9 cellular contexts compared by ENCODE assay signal in the genomic region with DNA sequence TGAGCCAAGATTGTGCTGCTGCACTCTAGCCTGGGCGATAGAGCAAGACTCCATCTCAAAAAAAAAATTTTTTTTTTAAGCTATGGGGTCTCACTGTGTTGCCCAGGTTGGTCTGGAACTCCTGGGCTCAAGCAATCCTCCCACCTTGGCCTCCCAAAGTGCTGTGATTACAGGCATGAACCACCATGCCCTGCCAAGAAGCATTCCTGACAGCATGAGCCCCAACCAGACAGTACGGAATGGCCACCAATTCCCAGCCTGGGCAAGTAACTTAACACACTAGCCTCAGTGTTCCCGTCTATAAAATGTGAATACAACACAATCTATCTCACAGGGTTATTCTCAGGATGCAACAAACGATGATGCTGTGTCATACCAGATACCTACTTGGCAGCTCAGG. TPM values are rescaled to one million over a fixed set of nuclear protein-coding genes. Genes with fewer than 3 reads are reported as not detected.
DNase-seq lines count a peak whose midpoint lies in the region; ATAC-seq and TF ChIP-seq lines count a peak whose summit lies in the region.
"Had no signal": no experiment of that assay in that cellular context is flagged by ENCODE, and none has a peak within 500 bp of the region (broad histone marks: within the 10 kb centered on the region; RNA-seq: fewer than 3 reads in every experiment).

No MANE protein-coding gene starts in this region.

- peaks cover 55% of the 10 kb centered on the region for H3K4me1 Mint-ChIP-seq in CD14-positive monocyte
- H3K4me1 Mint-ChIP-seq in dendritic cell treated with granulocyte-macrophage colony-stimulating factor and Interleukin-4, amounts not matched to agents 40 ng/mL and 50 ng/mL, for 4 days (ENCODE audit: low read depth) = peaks cover 72% of the 10 kb centered on the region

- DNase-seq in CD14-positive monocyte (ENCODE audit: low spot score) = no peak
- no peak for DNase-seq in Karpas-422
- DNase-seq in NOMO-1 treated with dmso at 0.1 percent for 144 hours (lab: John Stamatoyannopoulos, UW; ENCODE audit: unreplicated experiment) = no peak
- no peak for DNase-seq in nucleus accumbens (lab: John Stamatoyannopoulos, UW)
- DNase-seq in mesenteric fat pad (ENCODE audit: low spot score) = no peak

- intact Hi-C loops in CD14-positive monocyte (cut with micrococcal nuclease) = loop anchor here (5.0 to 10.0 kb wide), 2 partner anchors 151 to 359 kb away; a partner anchor contains a TSS
- intact Hi-C loops in dendritic cell treated with granulocyte-macrophage colony-stimulating factor and Interleukin-4, amounts not matched to agents 40 ng/mL and 50 ng/mL, for 4 days (cut with micrococcal nuclease) = loop anchor here (5.0 kb wide), 1 partner anchor 36 kb away; no protein-coding TSS in a partner anchor

- no peaks in the 10 kb centered on the region for H3K9me2 ChIP-seq in Karpas-422 (replicated peaks; ENCODE audit: insufficient read depth, low read length)
- no peaks in the 10 kb centered on the region for H3K9me2 ChIP-seq in neural cell (ENCODE audit: insufficient read depth, low read length)

- H3K4me3 Mint-ChIP-seq in CD14-positive monocyte = peak overlapping the region; percentile 94 to 96
- peak overlapping the region; percentile 91 for H3K4me3 Mint-ChIP-seq in dendritic cell treated with granulocyte-macrophage colony-stimulating factor and Interleukin-4, amounts not matched to agents 40 ng/mL and 50 ng/mL, for 4 days

- H3K4me2 ChIP-seq in Karpas-422 (ENCODE audit: low read depth, low read length, poor library complexity, severe bottlenecking) (peak overlapping the region; percentile 100), neural cell (ENCODE audit: low read length) (peak overlapping the region; percentile 80)

- TF ChIP-seq RAD21 in neural cell (conservative IDR thresholded peaks at IDR 0.05) = no peak

- H3K4me1 ChIP-seq in Karpas-422 (ENCODE audit: low read length) = peaks cover 56% of the 10 kb centered on the region

- no peaks in the 10 kb centered on the region for H3K9me3 Mint-ChIP-seq in CD14-positive monocyte
- no peaks in the 10 kb centered on the region for H3K9me3 Mint-ChIP-seq in dendritic cell treated with granulocyte-macrophage colony-stimulating factor and Interleukin-4, amounts not matched to agents 40 ng/mL and 50 ng/mL, for 4 days

- peaks cover 6% of the 10 kb centered on the region; the same call in 1 of the 2 replicates for H3K36me3 ChIP-seq in Karpas-422 (ENCODE audit: insufficient read depth, low read length)
- no peaks in the 10 kb centered on the region for H3K36me3 ChIP-seq in neural cell (ENCODE audit: insufficient read depth, low read length)

- H3K4me3 ChIP-seq in Karpas-422 (ENCODE audit: low read length) (peak overlapping the region; percentile 98), neural cell (ENCODE audit: low read length) (peak overlapping the region; percentile 73)

- H3K79me2 ChIP-seq in Karpas-422 (ENCODE audit: low read length) (peaks cover 71% of the 10 kb centered on the region), neural cell (replicated peaks; ENCODE audit: insufficient read depth, low read length) (peaks cover 44% of the 10 kb centered on the region)

- no peak for ATAC-seq in HG02759 (IDR thresholded peaks at IDR 0.05; ENCODE audit: unreplicated experiment)

- H3F3A ChIP-seq in neural cell (ENCODE audit: insufficient read depth, low read length, poor library complexity, severe bottlenecking) = no peaks in the 10 kb centered on the region

- H2AFZ ChIP-seq in Karpas-422 (ENCODE audit: low read length) = no peak overlapping the region
- H2AFZ ChIP-seq in neural cell (ENCODE audit: low read depth, low read length) = no peak overlapping the region

- no peak for TF ChIP-seq EP300 in neural cell (conservative IDR thresholded peaks at IDR 0.05; ENCODE audit: poor library complexity, severe bottlenecking)

- H3K27me3 ChIP-seq in Karpas-422 (ENCODE audit: low read length) (no peaks in the 10 kb centered on the region), neural cell (ENCODE audit: insufficient read depth, low read depth, low read length) (no peaks in the 10 kb centered on the region)

- H3K9me3 ChIP-seq in Karpas-422 (ENCODE audit: low read length) (no peaks in the 10 kb centered on the region), neural cell (ENCODE audit: low read length) (no peaks in the 10 kb centered on the region)

- H3K27ac Mint-ChIP-seq in CD14-positive monocyte = peak overlapping the region; percentile 96 to 100 (median 99)
- H3K27ac Mint-ChIP-seq in dendritic cell treated with granulocyte-macrophage colony-stimulating factor and Interleukin-4, amounts not matched to agents 40 ng/mL and 50 ng/mL, for 4 days = peak overlapping the region; percentile 90

- peaks cover 0 to 2% (median 0%) of the 10 kb centered on the region in 3 donors for H3K27me3 Mint-ChIP-seq in CD14-positive monocyte (ENCODE audit: low read depth in 3 of 3)
- no peaks in the 10 kb centered on the region for H3K27me3 Mint-ChIP-seq in dendritic cell treated with granulocyte-macrophage colony-stimulating factor and Interleukin-4, amounts not matched to agents 40 ng/mL and 50 ng/mL, for 4 days

- H3K36me3 Mint-ChIP-seq in CD14-positive monocyte = peaks cover 7 to 15% of the 10 kb centered on the region in 2 donors
- H3K36me3 Mint-ChIP-seq in dendritic cell treated with granulocyte-macrophage colony-stimulating factor and Interleukin-4, amounts not matched to agents 40 ng/mL and 50 ng/mL, for 4 days (ENCODE audit: low read depth) = peaks cover 47% of the 10 kb centered on the region

- H4K20me1 ChIP-seq in Karpas-422 (ENCODE audit: insufficient read depth, low read depth, low read length) = peaks cover 60% of the 10 kb centered on the region
- H4K20me1 ChIP-seq in neural cell (ENCODE audit: insufficient read depth) = no peaks in the 10 kb centered on the region

- no peak for TF ChIP-seq CTCF in CD14-positive monocyte (IDR thresholded peaks at IDR 0.05)
- TF ChIP-seq CTCF in neural cell (IDR thresholded peaks at IDR 0.05; ENCODE audit: poor library complexity, severe bottlenecking) = no peak

- H3K9ac ChIP-seq in Karpas-422 (ENCODE audit: low read length) = peak overlapping the region; percentile 100
- H3K9ac ChIP-seq in neural cell (ENCODE audit: low read length) = peak overlapping the region; percentile 79
- H3K9ac ChIP-seq: parathyroid adenoma had no signal

- H3K27ac ChIP-seq in Karpas-422 (ENCODE audit: low read length) = peak overlapping the region; percentile 87; the same call in 1 of the 2 replicates
- no peak overlapping the region for H3K27ac ChIP-seq in neural cell (ENCODE audit: low read length)

TF ChIP-seq in neural cell, 6 proteins besides CTCF, POLR2A, EP300 and RAD21:
- TF ChIP-seq, protein P1, sequence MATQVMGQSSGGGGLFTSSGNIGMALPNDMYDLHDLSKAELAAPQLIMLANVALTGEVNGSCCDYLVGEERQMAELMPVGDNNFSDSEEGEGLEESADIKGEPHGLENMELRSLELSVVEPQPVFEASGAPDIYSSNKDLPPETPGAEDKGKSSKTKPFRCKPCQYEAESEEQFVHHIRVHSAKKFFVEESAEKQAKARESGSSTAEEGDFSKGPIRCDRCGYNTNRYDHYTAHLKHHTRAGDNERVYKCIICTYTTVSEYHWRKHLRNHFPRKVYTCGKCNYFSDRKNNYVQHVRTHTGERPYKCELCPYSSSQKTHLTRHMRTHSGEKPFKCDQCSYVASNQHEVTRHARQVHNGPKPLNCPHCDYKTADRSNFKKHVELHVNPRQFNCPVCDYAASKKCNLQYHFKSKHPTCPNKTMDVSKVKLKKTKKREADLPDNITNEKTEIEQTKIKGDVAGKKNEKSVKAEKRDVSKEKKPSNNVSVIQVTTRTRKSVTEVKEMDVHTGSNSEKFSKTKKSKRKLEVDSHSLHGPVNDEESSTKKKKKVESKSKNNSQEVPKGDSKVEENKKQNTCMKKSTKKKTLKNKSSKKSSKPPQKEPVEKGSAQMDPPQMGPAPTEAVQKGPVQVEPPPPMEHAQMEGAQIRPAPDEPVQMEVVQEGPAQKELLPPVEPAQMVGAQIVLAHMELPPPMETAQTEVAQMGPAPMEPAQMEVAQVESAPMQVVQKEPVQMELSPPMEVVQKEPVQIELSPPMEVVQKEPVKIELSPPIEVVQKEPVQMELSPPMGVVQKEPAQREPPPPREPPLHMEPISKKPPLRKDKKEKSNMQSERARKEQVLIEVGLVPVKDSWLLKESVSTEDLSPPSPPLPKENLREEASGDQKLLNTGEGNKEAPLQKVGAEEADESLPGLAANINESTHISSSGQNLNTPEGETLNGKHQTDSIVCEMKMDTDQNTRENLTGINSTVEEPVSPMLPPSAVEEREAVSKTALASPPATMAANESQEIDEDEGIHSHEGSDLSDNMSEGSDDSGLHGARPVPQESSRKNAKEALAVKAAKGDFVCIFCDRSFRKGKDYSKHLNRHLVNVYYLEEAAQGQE (IDR thresholded peaks at IDR 0.05; ENCODE audit: borderline replicate concordance) = no peak
- TF ChIP-seq SMC3 (conservative IDR thresholded peaks at IDR 0.05; ENCODE audit: poor library complexity) = no peak
- no peak for TF ChIP-seq MXI1 (conservative IDR thresholded peaks at IDR 0.05; ENCODE audit: poor library complexity, severe bottlenecking)
- TF ChIP-seq TAF1 (IDR thresholded peaks at IDR 0.05; ENCODE audit: low read depth) = no peak
- TF ChIP-seq EZH2 (IDR thresholded peaks at IDR 0.05; ENCODE audit: borderline replicate concordance, insufficient read depth, low read length, poor library complexity, severe bottlenecking) = no peak
- no peak for TF ChIP-seq POLR2AphosphoS5 (IDR thresholded peaks at IDR 0.05)

RNA-seq across cellular contexts. Expression of a gene that starts 2.1 kb away (rescaled TPM):
- polyA plus RNA-seq in CD14-positive monocyte (100 to 1,000 TPM; 562 to 582 TPM), neural cell (194 and 246 TPM in 2 replicates)
- 377 and 455 TPM in 2 replicates for total RNA-seq in Karpas-422 (2014; rRNA removed; shearing (Covaris generic); ENCODE audit: low replicate concordance)
- 150 and 173 TPM in 2 replicates for polyA minus RNA-seq in neural cell
- 416 TPM for total RNA-seq in mesenteric fat pad
